Comparison of ENCODE assay signal across 8 cellular contexts in the genomic region with DNA sequence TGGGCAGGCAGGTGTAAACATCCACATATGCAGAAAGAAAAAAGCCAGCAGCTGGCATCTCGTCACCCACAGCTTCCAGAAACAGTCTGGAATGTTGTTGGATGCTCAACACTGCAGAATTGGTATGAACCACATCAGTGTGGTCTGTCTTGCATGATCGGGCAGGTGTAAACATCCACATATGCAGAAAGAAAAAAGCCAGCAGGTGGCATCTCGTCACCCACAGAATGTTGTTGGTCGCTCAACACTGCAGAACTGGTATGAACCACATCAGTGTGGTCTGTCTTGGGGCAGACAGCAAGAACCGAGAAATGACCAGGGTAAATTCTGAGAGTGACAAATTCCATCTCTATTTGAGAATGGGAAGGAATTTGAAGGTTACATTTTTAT. TPM values are rescaled to one million over a fixed set of nuclear protein-coding genes. Genes with fewer than 3 reads are reported as not detected.
DNase-seq lines count a peak whose midpoint lies in the region; ATAC-seq and TF ChIP-seq lines count a peak whose summit lies in the region.

No MANE protein-coding gene starts in this region.

- TF ChIP-seq POLR2A in erythroblast (IDR thresholded peaks at IDR 0.05; ENCODE audit: low read length) = no peak

- peaks cover 13% of the 10 kb centered on the region for H3K4me1 Mint-ChIP-seq in endothelial cell (ENCODE audit: unreplicated experiment)

- H4K20me1 ChIP-seq in BLaER1 treated with 17β-estradiol and CSF1 and Interleukin-3, amounts not matched to agents 10 nM and 100 nM = peaks cover 0 to 13% (median 0%) of the 10 kb centered on the region in 11 experiments; a peak in 4 of 22 replicates

- H3K36me3 ChIP-seq in BLaER1 treated with 17β-estradiol and CSF1 and Interleukin-3, amounts not matched to agents 10 nM and 100 nM = peaks cover 0 to 18% (median 0%) of the 10 kb centered on the region in 11 experiments; a peak in 4 of 22 replicates

- H3K36me3 Mint-ChIP-seq in endothelial cell (ENCODE audit: low read depth, unreplicated experiment) = no peaks in the 10 kb centered on the region

- no peaks in the 10 kb centered on the region; a peak in 1 of 22 replicates for H3K9me3 ChIP-seq in BLaER1 treated with 17β-estradiol and CSF1 and Interleukin-3, amounts not matched to agents 10 nM and 100 nM (replicated peaks in 1 of 11)

- DNase-seq in left lobe of liver (ENCODE audit: low spot score) = no peak
- no peak for DNase-seq in erythroblast (lab: John Stamatoyannopoulos, UW)
- no peak for DNase-seq in occipital lobe (lab: John Stamatoyannopoulos, UW)
- DNase-seq in endothelial cell (ENCODE audit: low spot score) = no peak

- H3K27ac ChIP-seq in BLaER1 treated with 17β-estradiol and CSF1 and Interleukin-3, amounts not matched to agents 10 nM and 100 nM = peak overlapping the region in 6 of 11 experiments; percentile 0 to 48 (median 22); a peak in 4 of 22 replicates

- peak overlapping the region in 8 of 11 experiments; percentile 13 to 67 (median 54); a peak in 16 of 22 replicates for H3K4me2 ChIP-seq in BLaER1 treated with 17β-estradiol and CSF1 and Interleukin-3, amounts not matched to agents 10 nM and 100 nM

- no peaks in the 10 kb centered on the region for H3K9me3 Mint-ChIP-seq in endothelial cell (ENCODE audit: unreplicated experiment)

- ATAC-seq in GM18861 (IDR thresholded peaks at IDR 0.05; ENCODE audit: unreplicated experiment) = peak; percentile 97
- peak; percentile 58 for ATAC-seq in HG03025 (IDR thresholded peaks at IDR 0.05; ENCODE audit: low FRiP score, unreplicated experiment)
- peak; percentile 63 for ATAC-seq in SK-N-SH treated with all-trans-retinoic acid at 6 μM for 48 hours
- ATAC-seq in left lobe of liver = peak; percentile 88

- peaks cover 4% of the 10 kb centered on the region for H3K27me3 Mint-ChIP-seq in endothelial cell (ENCODE audit: unreplicated experiment)

- no peak overlapping the region for H3K4me3 ChIP-seq in BLaER1 treated with 17β-estradiol and CSF1 and Interleukin-3, amounts not matched to agents 10 nM and 100 nM

- peaks cover 28 to 49% (median 37%) of the 10 kb centered on the region in 10 experiments for H3K4me1 ChIP-seq in BLaER1 treated with 17β-estradiol and CSF1 and Interleukin-3, amounts not matched to agents 10 nM and 100 nM

- H3K27me3 ChIP-seq in BLaER1 treated with 17β-estradiol and CSF1 and Interleukin-3, amounts not matched to agents 10 nM and 100 nM = no peaks in the 10 kb centered on the region

- no peak overlapping the region for H3K4me3 Mint-ChIP-seq in endothelial cell (ENCODE audit: unreplicated experiment)

- H3K27ac Mint-ChIP-seq in endothelial cell (ENCODE audit: unreplicated experiment) = no peak overlapping the region

- no peak overlapping the region for H3K9ac ChIP-seq in BLaER1 treated with 17β-estradiol and CSF1 and Interleukin-3, amounts not matched to agents 10 nM and 100 nM

- no peak for TF ChIP-seq CTCF in endothelial cell (IDR thresholded peaks at IDR 0.05; ENCODE audit: unreplicated experiment)

TF ChIP-seq in SK-N-SH treated with all-trans-retinoic acid at 6 μM for 48 hours, 23 proteins besides CTCF, POLR2A, EP300 and RAD21:
- TF ChIP-seq GLIS3 (CRISPR knock-in tag; IDR thresholded peaks at IDR 0.05) = no peak
- no peak for TF ChIP-seq CSRNP3 (CRISPR knock-in tag; IDR thresholded peaks at IDR 0.05)
- no peak for TF ChIP-seq SNAI2 (CRISPR knock-in tag; IDR thresholded peaks at IDR 0.05)
- no peak for TF ChIP-seq PPARA (CRISPR knock-in tag; IDR thresholded peaks at IDR 0.05; ENCODE audit: borderline replicate concordance)
TF ChIP-seq in SK-N-SH treated with all-trans-retinoic acid at 6 μM for 48 hours: peak in this region for 0.

RNA-seq across cellular contexts. Expression of gene DOCK10, which starts 39.6 kb away (rescaled TPM):
- total RNA-seq in left lobe of liver = 6.0 TPM
- 8.3 TPM for total RNA-seq in occipital lobe
- 7.6 TPM for total RNA-seq in endothelial cell (ENCODE audit: unreplicated experiment)
